ENCODE assay signal across 20 cellular contexts in genomic region chrX:71177327-71177726, GRCh38. TPM values are rescaled to one million over a fixed set of nuclear protein-coding genes. Genes with fewer than 3 reads are reported as not detected.
"Had no signal": no experiment of that assay in that cellular context is flagged by ENCODE, and none has a peak within 500 bp of the region (broad histone marks: within the 10 kb centered on the region; RNA-seq: fewer than 3 reads in every experiment).

No MANE protein-coding gene starts in this region.

- H3K9me3 Mint-ChIP-seq: memory B cell; naive thymus-derived CD8-positive, alpha-beta T cell had no signal

- H3K27me3 Mint-ChIP-seq: memory B cell; naive thymus-derived CD8-positive, alpha-beta T cell; T-helper 17 cell had no signal

- H3K36me3 ChIP-seq: gastroesophageal sphincter, heart right ventricle, neutrophil, thyroid gland had no signal

- H3K27ac Mint-ChIP-seq: memory B cell, T-helper 17 cell had no signal

- DNase-seq: activated CD4-positive, alpha-beta T cell treated with anti-CD3 and anti-CD28 coated beads, Interleukin-2, amount 50 U/mL, for 1 hour; activated CD4-positive, CD25-positive, alpha-beta regulatory T cell treated with anti-CD3 and anti-CD28 coated beads, Interleukin-2, amount 50 U/mL, for 72 hours; activated CD8-positive, alpha-beta memory T cell treated with anti-CD3 and anti-CD28 coated beads for 24 hours; activated CD8-positive, alpha-beta memory T cell treated with anti-CD3 and anti-CD28 coated beads, Interleukin-2, amount 50 U/mL, for 48 hours; activated effector memory CD4-positive, alpha-beta T cell treated with anti-CD3 and anti-CD28 coated beads, Interleukin-2, amount 50 U/mL, for 16 hours; activated naive CD4-positive, alpha-beta T cell treated with anti-CD3 and anti-CD28 coated beads, Interleukin-2, amount 50 U/mL, for 16 hours; activated T-cell treated with anti-CD3 and anti-CD28 coated beads, Interleukin-2, amount 50 U/mL, for 48 hours; heart right ventricle; naive thymus-derived CD8-positive, alpha-beta T cell; stimulated activated CD8-positive, alpha-beta memory T cell treated with anti-CD3 and anti-CD28 coated beads, Interleukin-4, amount 100 ng/mL, for 48 hours; stimulated activated naive CD4-positive, alpha-beta T cell; T-helper 17 cell; thyroid gland had no signal

- H3K4me3 ChIP-seq: gastroesophageal sphincter, heart right ventricle, thyroid gland had no signal

- H3K27me3 ChIP-seq: gastroesophageal sphincter, neutrophil, thyroid gland had no signal

- H3K9me3 ChIP-seq: gastroesophageal sphincter, heart right ventricle, neutrophil, thyroid gland had no signal

- ATAC-seq: gastroesophageal sphincter; heart right ventricle; naive thymus-derived CD8-positive, alpha-beta T cell; T-helper 17 cell had no signal

- H3K27ac ChIP-seq: gastroesophageal sphincter, heart right ventricle, neutrophil, thyroid gland, VCaP had no signal

- H3K4me1 ChIP-seq: heart right ventricle had no signal

- H3K4me3 Mint-ChIP-seq: memory B cell; naive thymus-derived CD8-positive, alpha-beta T cell; T-helper 17 cell had no signal

RNA-seq across cellular contexts. Expression of gene GJB1, which starts 45.7 kb away (rescaled TPM):
- total RNA-seq: cardiac septum; dermis microvascular lymphatic vessel endothelial cell; fibroblast of lung; gastroesophageal sphincter; heart right ventricle; naive thymus-derived CD8-positive, alpha-beta T cell; T-helper 17 cell; thyroid gland had no signal
